In the genomic region with DNA sequence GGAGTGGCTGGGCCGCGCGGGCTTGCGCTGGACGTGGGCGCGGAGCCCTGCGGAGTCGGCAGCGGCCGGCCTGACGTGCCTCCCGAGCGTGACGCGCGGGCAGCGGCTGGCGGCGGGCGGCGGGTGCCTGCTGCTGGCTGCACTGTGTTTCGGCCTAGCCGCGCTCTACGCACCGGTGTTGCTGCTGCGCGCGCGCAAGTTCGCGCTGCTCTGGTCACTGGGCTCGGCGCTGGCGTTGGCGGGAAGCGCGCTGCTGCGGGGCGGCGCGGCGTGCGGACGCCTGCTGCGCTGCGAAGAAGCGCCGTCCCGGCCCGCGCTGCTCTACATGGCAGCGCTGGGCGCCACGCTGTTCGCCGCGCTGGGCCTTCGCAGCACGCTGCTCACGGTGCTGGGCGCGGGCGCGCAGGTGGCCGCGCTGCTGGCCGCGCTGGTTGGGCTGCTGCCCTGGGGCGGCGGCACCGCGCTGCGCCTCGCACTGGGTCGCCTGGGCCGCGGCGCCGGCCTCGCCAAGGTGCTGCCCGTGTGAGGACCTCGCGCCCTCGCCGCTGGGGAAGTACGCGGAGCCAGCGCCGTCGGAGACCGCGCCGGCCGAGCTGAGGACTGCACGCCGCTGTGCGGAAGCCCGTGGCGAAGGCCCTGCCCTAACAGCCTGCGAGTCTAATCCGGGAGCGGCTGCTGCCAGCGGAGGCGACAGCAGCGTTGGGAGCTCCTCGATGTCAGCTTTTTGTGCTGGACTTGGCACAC, we compare ENCODE assay signal across 8 cellular contexts. TPM values are rescaled to one million over a fixed set of nuclear protein-coding genes. Genes with fewer than 3 reads are reported as not detected.
DNase-seq lines count a peak whose midpoint lies in the region; ATAC-seq, FAIRE-seq and TF ChIP-seq lines count a peak whose summit lies in the region.

No MANE protein-coding gene starts in this region.

- no peak overlapping the region for H2AFZ ChIP-seq in HepG2 (ENCODE audit: low read length)

- 2% methylated on average over 41 of the region's 108 CpGs for WGBS in HepG2 (ENCODE audit: low lambda C conversion rate)

- peak overlapping the region; percentile 89 to 97 for H3K27ac ChIP-seq in coronary artery
- H3K27ac ChIP-seq in HepG2 (ENCODE audit: extremely low read length, insufficient read depth, low read length), result peak overlapping the region; percentile 93

- H3K9ac ChIP-seq in HepG2 (ENCODE audit: insufficient read depth, low read depth, low read length), result peak overlapping the region; percentile 93

- TF ChIP-seq CTCF in coronary artery (IDR thresholded peaks at IDR 0.05), result no peak
- peak; percentile 44; the same call in 1 of the 2 replicates for TF ChIP-seq CTCF in HepG2 (CRISPR knock-in tag; IDR thresholded peaks at IDR 0.05)

- in situ Hi-C loops in HepG2 (cut with HindIII; ENCODE audit: extremely low pct_ligation_motif_present, low pct_unique_long_range_greater_than_20kb), result no loop called here

- H3K79me2 ChIP-seq in HepG2 (ENCODE audit: insufficient read depth, low read length), result peaks cover 14% of the 10 kb centered on the region

- POLR2A ChIA-PET in HepG2 (lab: Yijun Ruan, JAX), result interaction anchor here (0.6 to 1.8 kb wide), 16 partner anchors 22 to 382 kb away, joined by 3 to 15 read pairs (median 3); a partner anchor contains a TSS

- BruUV-seq in HepG2 (replicated peaks; lab: Mats Ljungman, UMichigan), result no TSS peak

- TF ChIP-seq POLR2A in HepG2 (IDR thresholded peaks at IDR 0.05; ENCODE audit: insufficient read depth in 1 of 2, low read depth in 2 of 2, low read length in 2 of 2), result peak in 1 of 2 experiments; percentile 50; a peak in 2 of 4 replicates

- peaks cover 25% of the 10 kb centered on the region for H3K4me1 ChIP-seq in HepG2 (ENCODE audit: insufficient read depth, low read length)

- peak; percentile 73 to 74 for DNase-seq in AML-193 (lab: John Stamatoyannopoulos, UW)
- DNase-seq in NCI-H460 (ENCODE audit: extremely low read depth, low read depth), result peak; percentile 52
- DNase-seq in activated CD4-positive, alpha-beta T cell treated with anti-CD3 and anti-CD28 coated beads for 48 hours, result peak; percentile 85
- peak; percentile 87 for DNase-seq in coronary artery (ENCODE audit: low spot score)
- peak; percentile 71 for DNase-seq in HepG2 (ENCODE audit: low spot score)
- peak; percentile 79 for DNase-seq in stimulated activated CD4-positive, alpha-beta T cell treated with anti-CD3 and anti-CD28 coated beads, Interleukin-4, amount 100 ng/mL, for 1 hour

- TF ChIP-seq RAD21 in HepG2 (CRISPR knock-in tag; IDR thresholded peaks at IDR 0.05), result peak; percentile 80; the same call in 1 of the 2 replicates

- H3K4me2 ChIP-seq in HepG2 (ENCODE audit: low read depth, low read length), result peak overlapping the region; percentile 97

- H3K9me3 ChIP-seq in HepG2 (ENCODE audit: low read length), result no peaks in the 10 kb centered on the region

- no peaks in the 10 kb centered on the region for H3K27me3 ChIP-seq in HepG2 (ENCODE audit: control insufficient read depth in 1 of 2, insufficient read depth in 2 of 2, low read length in 2 of 2)

- H3K36me3 ChIP-seq in HepG2 (replicated peaks in 1 of 2; ENCODE audit: control insufficient read depth in 1 of 2, insufficient read depth in 2 of 2, low read length in 2 of 2), result peaks cover 3 to 6% of the 10 kb centered on the region in 2 experiments; a peak in 4 of 5 replicates

- FAIRE-seq in HepG2 (lab: Jason Lieb, UNC), result no peak

- H3K4me3 ChIP-seq in coronary artery (peak overlapping the region; percentile 89), HepG2 (replicated peaks in 1 of 3; ENCODE audit: insufficient read depth in 1 of 3, low read depth in 2 of 3, low read length in 3 of 3) (peak overlapping the region; percentile 75 to 92 (median 79))

- CTCF ChIA-PET in HepG2 (lab: Yijun Ruan, JAX; ENCODE audit: low intra/inter-chr PET ratio, low total read pairs), result no interaction called here

- ATAC-seq in GM19023 (IDR thresholded peaks at IDR 0.05; ENCODE audit: unreplicated experiment) (peak; percentile 54), HG03175 (IDR thresholded peaks at IDR 0.05; ENCODE audit: unreplicated experiment) (peak; percentile 51), HepG2 (peak; percentile 76)

- no peak; a peak in 1 of 4 replicates for TF ChIP-seq EP300 in HepG2 (IDR thresholded peaks at IDR 0.05; ENCODE audit: low read depth in 2 of 2, low read length in 2 of 2)
- TF ChIP-seq EP300 in HepG2 (CRISPR knock-in tag; IDR thresholded peaks at IDR 0.05; ENCODE audit: borderline replicate concordance), result no peak

- intact Hi-C loops in HepG2 (cut with micrococcal nuclease; ENCODE audit: unreplicated experiment), result loop anchor here (2.0 kb wide), 1 partner anchor 109 kb away; a partner anchor contains a TSS

- 0 out of 2 replicates have a peak, but pooled peaks cover 2% of the 10 kb centered on the region for H4K20me1 ChIP-seq in HepG2 (ENCODE audit: insufficient read depth, low read length)

RNA-seq across cellular contexts. Expression of a gene that starts 0.5 kb away (rescaled TPM):
- 7.4 and 8.4 TPM in 2 replicates for total RNA-seq in NCI-H460 (2014; rRNA removed; shearing (Covaris generic))
- 8.7 and 11.6 TPM in 2 replicates for polyA plus RNA-seq in NCI-H460 (2014; cell fraction: nucleus; rRNA removed)
- 4.6 and 9.4 TPM in 2 replicates for total RNA-seq in HepG2 (2016; rRNA removed; fragmentation: Illumina TruSeq; extraction: Trizol)
- 1.4 and 1.5 TPM in 2 replicates for total RNA-seq in HepG2 (2016; cell fraction: cytosol; rRNA removed; fragmentation: Illumina TruSeq; extraction: Trizol; ENCODE audit: low read depth)
- 5.2 and 9.2 TPM in 2 replicates for total RNA-seq in HepG2 (2016; cell fraction: insoluble cytoplasmic fraction; rRNA removed; fragmentation: Illumina TruSeq; extraction: Trizol)
- total RNA-seq in HepG2 (2016; cell fraction: membrane; rRNA removed; fragmentation: Illumina TruSeq; extraction: Trizol), result 4.6 and 5.1 TPM in 2 replicates
- 10.3 and 11.4 TPM in 2 replicates for total RNA-seq in HepG2 (2016; cell fraction: nucleus; rRNA removed; fragmentation: Illumina TruSeq; extraction: Trizol)
- polyA plus RNA-seq in HepG2 (2011; rRNA removed), result 8.3 and 8.7 TPM in 2 replicates
- 6.8 and 9.4 TPM in 2 replicates for polyA plus RNA-seq in HepG2 (2011; cell fraction: cytosol; rRNA removed)
- polyA plus RNA-seq in HepG2 (2011; cell fraction: nucleus; rRNA removed), result 3.7 and 4.4 TPM in 2 replicates
- polyA plus RNA-seq in HepG2 (2012), result not detected in 2 replicates
- polyA plus RNA-seq in HepG2 (2016; cell fraction: cytosol; fragmentation: Illumina TruSeq; extraction: Trizol; ENCODE audit: low read depth), result 1.3 and 1.4 TPM in 2 replicates
- 5.4 and 7.0 TPM in 2 replicates for polyA plus RNA-seq in HepG2 (2016; cell fraction: insoluble cytoplasmic fraction; fragmentation: Illumina TruSeq; extraction: Trizol; ENCODE audit: low read depth)
- 3.0 and 4.0 TPM in 2 replicates for polyA plus RNA-seq in HepG2 (2016; cell fraction: membrane; fragmentation: Illumina TruSeq; extraction: Trizol; ENCODE audit: low read depth)
- polyA plus RNA-seq in HepG2 (2016; cell fraction: nucleus; fragmentation: Illumina TruSeq; extraction: Trizol; ENCODE audit: insufficient read depth, low read depth), result 13.6 and 14.0 TPM in 2 replicates
- 2.4 and 7.5 TPM in 2 replicates for polyA minus RNA-seq in HepG2 (2011; rRNA and poly(A)+ RNA removed; ENCODE audit: low replicate concordance)
- 6.5 and 7.2 TPM in 2 replicates for polyA minus RNA-seq in HepG2 (2011; cell fraction: cytosol; rRNA and poly(A)+ RNA removed)
- 16.4 and 17.5 TPM in 2 replicates for polyA minus RNA-seq in HepG2 (2011; cell fraction: nucleus; rRNA and poly(A)+ RNA removed)

RNA-seq across cellular contexts. Expression of a gene that starts 26.5 kb away (rescaled TPM):
- not detected in 2 replicates for total RNA-seq in NCI-H460 (2014; rRNA removed; shearing (Covaris generic))
- polyA plus RNA-seq in NCI-H460 (2014; cell fraction: nucleus; rRNA removed), result not detected in 2 replicates
- 0.90 and 1.0 TPM in 2 replicates for total RNA-seq in HepG2 (2016; rRNA removed; fragmentation: Illumina TruSeq; extraction: Trizol)
- total RNA-seq in HepG2 (2016; cell fraction: cytosol; rRNA removed; fragmentation: Illumina TruSeq; extraction: Trizol; ENCODE audit: low read depth), result 1.9 and 3.6 TPM in 2 replicates
- 0.85 and 1.2 TPM in 2 replicates for total RNA-seq in HepG2 (2016; cell fraction: insoluble cytoplasmic fraction; rRNA removed; fragmentation: Illumina TruSeq; extraction: Trizol)
- 2.6 and 3.9 TPM in 2 replicates for total RNA-seq in HepG2 (2016; cell fraction: membrane; rRNA removed; fragmentation: Illumina TruSeq; extraction: Trizol)
- 0.56 and 0.81 TPM in 2 replicates for total RNA-seq in HepG2 (2016; cell fraction: nucleus; rRNA removed; fragmentation: Illumina TruSeq; extraction: Trizol)
- 1.9 and 2.0 TPM in 2 replicates for polyA plus RNA-seq in HepG2 (2011; rRNA removed)
- 2.1 and 3.1 TPM in 2 replicates for polyA plus RNA-seq in HepG2 (2011; cell fraction: cytosol; rRNA removed)
- 2.0 and 2.2 TPM in 2 replicates for polyA plus RNA-seq in HepG2 (2011; cell fraction: nucleus; rRNA removed)
- 2.1 and 3.9 TPM in 2 replicates for polyA plus RNA-seq in HepG2 (2012)
- 8.9 and 10.7 TPM in 2 replicates for polyA plus RNA-seq in HepG2 (2016; cell fraction: cytosol; fragmentation: Illumina TruSeq; extraction: Trizol; ENCODE audit: low read depth)
- polyA plus RNA-seq in HepG2 (2016; cell fraction: insoluble cytoplasmic fraction; fragmentation: Illumina TruSeq; extraction: Trizol; ENCODE audit: low read depth), result 2.4 and 3.4 TPM in 2 replicates
- polyA plus RNA-seq in HepG2 (2016; cell fraction: membrane; fragmentation: Illumina TruSeq; extraction: Trizol; ENCODE audit: low read depth), result 8.6 and 9.2 TPM in 2 replicates
- 1.5 TPM in 2 replicates for polyA plus RNA-seq in HepG2 (2016; cell fraction: nucleus; fragmentation: Illumina TruSeq; extraction: Trizol; ENCODE audit: insufficient read depth, low read depth)
- 0.07 and 4.5 TPM in 2 replicates for polyA minus RNA-seq in HepG2 (2011; rRNA and poly(A)+ RNA removed; ENCODE audit: low replicate concordance)
- polyA minus RNA-seq in HepG2 (2011; cell fraction: cytosol; rRNA and poly(A)+ RNA removed), result 1.2 and 1.9 TPM in 2 replicates
- 1.2 and 1.6 TPM in 2 replicates for polyA minus RNA-seq in HepG2 (2011; cell fraction: nucleus; rRNA and poly(A)+ RNA removed)

RNA-seq across cellular contexts. Expression of a gene that starts 55.9 kb away (rescaled TPM):
- not detected in 2 replicates for total RNA-seq in NCI-H460 (2014; rRNA removed; shearing (Covaris generic))
- not detected in 2 replicates for polyA plus RNA-seq in NCI-H460 (2014; cell fraction: nucleus; rRNA removed)
- not detected in 2 replicates for total RNA-seq in HepG2 (2016; rRNA removed; fragmentation: Illumina TruSeq; extraction: Trizol)
- not detected in 2 replicates for total RNA-seq in HepG2 (2016; cell fraction: cytosol; rRNA removed; fragmentation: Illumina TruSeq; extraction: Trizol; ENCODE audit: low read depth)
- not detected in 2 replicates for total RNA-seq in HepG2 (2016; cell fraction: insoluble cytoplasmic fraction; rRNA removed; fragmentation: Illumina TruSeq; extraction: Trizol)
- not detected in 2 replicates for total RNA-seq in HepG2 (2016; cell fraction: membrane; rRNA removed; fragmentation: Illumina TruSeq; extraction: Trizol)
- total RNA-seq in HepG2 (2016; cell fraction: nucleus; rRNA removed; fragmentation: Illumina TruSeq; extraction: Trizol), result not detected in 2 replicates
- polyA plus RNA-seq in HepG2 (2011; rRNA removed), result not detected in 2 replicates
- polyA plus RNA-seq in HepG2 (2011; cell fraction: cytosol; rRNA removed), result not detected in 2 replicates
- polyA plus RNA-seq in HepG2 (2011; cell fraction: nucleus; rRNA removed), result not detected in 2 replicates
- polyA plus RNA-seq in HepG2 (2012), result not detected in 2 replicates
- not detected in 2 replicates for polyA plus RNA-seq in HepG2 (2016; cell fraction: cytosol; fragmentation: Illumina TruSeq; extraction: Trizol; ENCODE audit: low read depth)
- not detected in 2 replicates for polyA plus RNA-seq in HepG2 (2016; cell fraction: insoluble cytoplasmic fraction; fragmentation: Illumina TruSeq; extraction: Trizol; ENCODE audit: low read depth)
- not detected in 2 replicates for polyA plus RNA-seq in HepG2 (2016; cell fraction: membrane; fragmentation: Illumina TruSeq; extraction: Trizol; ENCODE audit: low read depth)
- not detected in 2 replicates for polyA plus RNA-seq in HepG2 (2016; cell fraction: nucleus; fragmentation: Illumina TruSeq; extraction: Trizol; ENCODE audit: insufficient read depth, low read depth)
- polyA minus RNA-seq in HepG2 (2011; rRNA and poly(A)+ RNA removed; ENCODE audit: low replicate concordance), result 0.08 TPM in 1 of 2 replicates, not detected in the other
- polyA minus RNA-seq in HepG2 (2011; cell fraction: cytosol; rRNA and poly(A)+ RNA removed), result not detected in 2 replicates
- not detected in 2 replicates for polyA minus RNA-seq in HepG2 (2011; cell fraction: nucleus; rRNA and poly(A)+ RNA removed)

Comparison
In these comparisons a context has a peak if more than half of its experiments do, and no peak if none do; other contexts are left out.
1. Peak in every context shown above with its lines: DNase-seq, ATAC-seq, H3K4me3 ChIP-seq and H3K27ac ChIP-seq.